ENCODE assay signal across 8 cellular contexts in genomic region chr12:50401383-50402155, GRCh38. TPM values are rescaled to one million over a fixed set of nuclear protein-coding genes. Genes with fewer than 3 reads are reported as not detected.
DNase-seq lines count a peak whose midpoint lies in the region; ATAC-seq and TF ChIP-seq lines count a peak whose summit lies in the region.

No MANE protein-coding gene starts in this region.

- H3K27ac ChIP-seq in OCI-LY1 (ENCODE audit: low read depth, low read length, poor library complexity, severe bottlenecking) (peak overlapping the region; percentile 82), colonic mucosa (peak overlapping the region; percentile 85), left lung (peak overlapping the region; percentile 92), subcutaneous abdominal adipose tissue (ENCODE audit: low read depth, low read length) (peak overlapping the region; percentile 98)

- intact Hi-C loops in colonic mucosa (cut with DNase I) (no loop called here), left lung (cut with DNase I) (no loop called here)

- H3F3A ChIP-seq in OCI-LY1 (ENCODE audit: insufficient read depth, low read length) = no peaks in the 10 kb centered on the region

- ATAC-seq in GM19372 (IDR thresholded peaks at IDR 0.05; ENCODE audit: low read depth, unreplicated experiment) (peak; percentile 12), left lung (peak; percentile 39)

- peak; percentile 40 for DNase-seq in AG20443 (ENCODE audit: low spot score)
- DNase-seq in colonic mucosa = peak; percentile 41
- no peak for DNase-seq in left lung
- no peak for DNase-seq in Kasumi-1 (lab: John Stamatoyannopoulos, UW)
- DNase-seq in stimulated activated CD4-positive, alpha-beta T cell treated with anti-CD3 and anti-CD28 coated beads, Interleukin-4, amount 100 ng/mL, for 1 hour = no peak

- no peaks in the 10 kb centered on the region for H3K9me2 ChIP-seq in OCI-LY1 (ENCODE audit: low read depth, low read length)

- H3K4me2 ChIP-seq in OCI-LY1 (ENCODE audit: low read length) = peak overlapping the region; percentile 86

- no peaks in the 10 kb centered on the region for H4K20me1 ChIP-seq in OCI-LY1 (ENCODE audit: insufficient read depth, low read length)

- H3K4me1 ChIP-seq in OCI-LY1 (ENCODE audit: insufficient read depth, low read length, severe bottlenecking) = peaks cover 23% of the 10 kb centered on the region
- H3K4me1 ChIP-seq in colonic mucosa = no peaks in the 10 kb centered on the region
- peaks cover 11 to 39% of the 10 kb centered on the region in 2 donors for H3K4me1 ChIP-seq in left lung
- peaks cover 0 to 31% (median 19%) of the 10 kb centered on the region in 5 donors for H3K4me1 ChIP-seq in subcutaneous abdominal adipose tissue (ENCODE audit: control insufficient read depth in 5 of 5, insufficient read depth in 5 of 5, low read length in 5 of 5)

- peak overlapping the region; percentile 88 for H3K4me3 ChIP-seq in OCI-LY1 (ENCODE audit: low read depth, low read length, poor library complexity, severe bottlenecking)
- H3K4me3 ChIP-seq in colonic mucosa = peak overlapping the region; percentile 79
- peak overlapping the region; percentile 72 to 89 for H3K4me3 ChIP-seq in left lung
- peak overlapping the region; percentile 91 to 97 (median 94) for H3K4me3 ChIP-seq in subcutaneous abdominal adipose tissue (ENCODE audit: low read depth in 1 of 5, low read length in 5 of 5)

- no peak overlapping the region for H2AFZ ChIP-seq in OCI-LY1 (ENCODE audit: low read length)

- TF ChIP-seq CTCF in OCI-LY1 (IDR thresholded peaks at IDR 0.05; ENCODE audit: low read length) = no peak
- TF ChIP-seq CTCF in colonic mucosa (IDR thresholded peaks at IDR 0.05) = no peak
- no peak for TF ChIP-seq CTCF in left lung (IDR thresholded peaks at IDR 0.05)

- peaks cover 54% of the 10 kb centered on the region for H3K79me2 ChIP-seq in OCI-LY1 (ENCODE audit: insufficient read depth, low read length)

- H3K9me3 ChIP-seq in OCI-LY1 (ENCODE audit: low read length) (no peaks in the 10 kb centered on the region), colonic mucosa (no peaks in the 10 kb centered on the region), left lung (no peaks in the 10 kb centered on the region), subcutaneous abdominal adipose tissue (ENCODE audit: control insufficient read depth in 5 of 5, low read length in 5 of 5) (no peaks in the 10 kb centered on the region)

- H3K36me3 ChIP-seq in OCI-LY1 (ENCODE audit: insufficient read depth, low read length) (peaks cover 12% of the 10 kb centered on the region), colonic mucosa (no peaks in the 10 kb centered on the region), left lung (no peaks in the 10 kb centered on the region), subcutaneous abdominal adipose tissue (ENCODE audit: control insufficient read depth in 5 of 5, insufficient read depth in 5 of 5, low read length in 5 of 5) (no peaks in the 10 kb centered on the region)

- H3K9ac ChIP-seq in OCI-LY1 (ENCODE audit: low read length) = peak overlapping the region; percentile 86
- peak overlapping the region; percentile 77 to 96 for H3K9ac ChIP-seq in colonic mucosa (ENCODE audit: low read depth in 2 of 2, low read length in 2 of 2)
- peak overlapping the region; percentile 81 to 96 (median 94) for H3K9ac ChIP-seq in subcutaneous abdominal adipose tissue (ENCODE audit: low read length in 5 of 5)

- H3K27me3 ChIP-seq in OCI-LY1 (ENCODE audit: insufficient read depth, low read length) (no peaks in the 10 kb centered on the region), colonic mucosa (no peaks in the 10 kb centered on the region), left lung (no peaks in the 10 kb centered on the region), subcutaneous abdominal adipose tissue (ENCODE audit: control insufficient read depth in 5 of 5, insufficient read depth in 4 of 5, low read length in 5 of 5) (no peaks in the 10 kb centered on the region)

RNA-seq across cellular contexts. Expression of gene LARP4, which starts 0.9 kb away (rescaled TPM):
- total RNA-seq in colonic mucosa (10 to 100 TPM; 53.3 to 53.8 TPM), left lung (10 to 100 TPM; 58.5 to 65.4 TPM)

RNA-seq across cellular contexts. Expression of gene FAM186A, which starts 5.2 kb away (rescaled TPM):
- total RNA-seq in colonic mucosa = not detected
- not detected for total RNA-seq in left lung

Comparison
In these comparisons a context has a peak if more than half of its experiments do, and no peak if none do; other contexts are left out.
1. DNase-seq: peak in AG20443 (single experiment) and colonic mucosa (single experiment); none in left lung (0 of 2), Kasumi-1 (0 of 2) and stimulated activated CD4-positive, alpha-beta T cell treated with anti-CD3 and anti-CD28 coated beads, Interleukin-4, amount 100 ng/mL, for 1 hour (single experiment).
2. Peak in every context shown above with its lines, with median percentiles within 50 percentile points of each other: H3K27ac ChIP-seq, H3K4me3 ChIP-seq and H3K9ac ChIP-seq.